23 cellular contexts compared by ENCODE assay signal in genomic region chr10:127374901-127375300, GRCh38.
"Had no signal": no experiment of that assay in that cellular context is flagged by ENCODE, and none has a peak within 500 bp of the region (broad histone marks: within the 10 kb centered on the region; RNA-seq: fewer than 3 reads in every experiment).

No MANE protein-coding gene starts in this region.

- H2AFZ ChIP-seq: neural progenitor cell had no signal

- H3K27me3 ChIP-seq: brain microvascular endothelial cell, colonic mucosa, gastrocnemius medialis, neural progenitor cell, tibial nerve, uterus had no signal

- H3K4me1 ChIP-seq: colonic mucosa, gastrocnemius medialis, neural progenitor cell, tibial nerve, uterus had no signal

- ATAC-seq: activated CD8-positive, alpha-beta T cell treated with anti-CD3 and anti-CD28 coated beads for 36 hours; activated naive CD8-positive, alpha-beta T cell treated with anti-CD3 and anti-CD28 coated beads, Interleukin-2, amount 50 U/mL, for 24 hours; gastrocnemius medialis; left lobe of liver had no signal

- H3K27ac ChIP-seq: brain microvascular endothelial cell, colonic mucosa, gastrocnemius medialis, neural progenitor cell, skin epidermis, tibial nerve, uterus had no signal

- H3K4me2 ChIP-seq: neural progenitor cell had no signal

- H3K9ac ChIP-seq: neural progenitor cell had no signal

- DNase-seq: activated CD4-positive, alpha-beta T cell treated with anti-CD3 and anti-CD28 coated beads for 48 hours; activated CD4-positive, CD25-positive, alpha-beta regulatory T cell; activated CD8-positive, alpha-beta T cell treated with anti-CD3 and anti-CD28 coated beads for 36 hours; activated naive CD4-positive, alpha-beta T cell treated with anti-CD3 and anti-CD28 coated beads for 36 hours; activated naive CD8-positive, alpha-beta T cell treated with anti-CD3 and anti-CD28 coated beads, Interleukin-2, amount 50 U/mL, for 24 hours; activated T-cell treated with anti-CD3 and anti-CD28 coated beads, Interleukin-2, amount 50 U/mL, for 24 hours; aorta; brain microvascular endothelial cell; central memory CD4-positive, alpha-beta T cell; colonic mucosa; erythroblast; gastrocnemius medialis; head of caudate nucleus; kidney; midbrain; stimulated activated CD4-positive, alpha-beta T cell treated with anti-CD3 and anti-CD28 coated beads, Interleukin-15, amount 100 ng/mL, for 24 hours; stimulated activated CD4-positive, alpha-beta T cell treated with anti-CD3 and anti-CD28 coated beads, Interleukin-2, amount 100 ng/mL, for 48 hours; uterus had no signal

- H3K9me3 ChIP-seq: colonic mucosa, gastrocnemius medialis, tibial nerve, uterus had no signal

- H3K36me3 ChIP-seq: colonic mucosa, gastrocnemius medialis, neural progenitor cell, uterus had no signal

- H3K4me3 ChIP-seq: colonic mucosa, gastrocnemius medialis, lung, neural progenitor cell, skin epidermis, tibial nerve, uterus had no signal
